9 cellular contexts compared by ENCODE assay signal in genomic region chr14:61608245-61609142, GRCh38.
DNase-seq lines count a peak whose midpoint lies in the region; ATAC-seq and TF ChIP-seq lines count a peak whose summit lies in the region.
"Had no signal": no experiment of that assay in that cellular context is flagged by ENCODE, and none has a peak within 500 bp of the region (broad histone marks: within the 10 kb centered on the region; RNA-seq: fewer than 3 reads in every experiment).

No MANE protein-coding gene starts in this region.

- no peak for DNase-seq in activated naive CD8-positive, alpha-beta T cell treated with anti-CD3 and anti-CD28 coated beads, Interleukin-2, amount 50 U/mL, for 24 hours
- DNase-seq in astrocyte of the spinal cord (ENCODE audit: low read depth, low spot score) (peak; percentile 85), kidney tubule cell (ENCODE audit: low spot score) (peak; percentile 37), type B pancreatic cell (ENCODE audit: extremely low spot score, unreplicated experiment) (no peak), HEK293T (ENCODE audit: extremely low spot score) (no peak)
- no peak for DNase-seq in activated CD4-positive, alpha-beta T cell treated with anti-CD3 and anti-CD28 coated beads for 48 hours
- no peak for DNase-seq in activated CD4-positive, alpha-beta T cell treated with anti-CD3 and anti-CD28 coated beads for 4 hours
- DNase-seq: amniotic stem cell had no signal

- H3K9me3 Mint-ChIP-seq in activated naive CD8-positive, alpha-beta T cell (ENCODE audit: low read depth), result no peaks in the 10 kb centered on the region
- peaks cover 4% of the 10 kb centered on the region for H3K9me3 Mint-ChIP-seq in activated naive CD8-positive, alpha-beta T cell treated with anti-CD3 and anti-CD28 coated beads, Interleukin-2, amount 50 U/mL, for 24 hours
- H3K9me3 Mint-ChIP-seq in type B pancreatic cell, result no peaks in the 10 kb centered on the region

- H3K36me3 Mint-ChIP-seq in activated naive CD8-positive, alpha-beta T cell, result no peaks in the 10 kb centered on the region
- H3K36me3 Mint-ChIP-seq in activated naive CD8-positive, alpha-beta T cell treated with anti-CD3 and anti-CD28 coated beads, Interleukin-2, amount 50 U/mL, for 24 hours (ENCODE audit: low read depth), result no peaks in the 10 kb centered on the region
- no peaks in the 10 kb centered on the region for H3K36me3 Mint-ChIP-seq in type B pancreatic cell

- H3K27me3 Mint-ChIP-seq in activated naive CD8-positive, alpha-beta T cell, result no peaks in the 10 kb centered on the region
- H3K27me3 Mint-ChIP-seq in activated naive CD8-positive, alpha-beta T cell treated with anti-CD3 and anti-CD28 coated beads, Interleukin-2, amount 50 U/mL, for 24 hours, result peaks cover 2% of the 10 kb centered on the region
- no peaks in the 10 kb centered on the region for H3K27me3 Mint-ChIP-seq in type B pancreatic cell

- CTCF ChIA-PET in HEK293T (lab: Yijun Ruan, JAX), result interaction anchor here (0.6 to 0.7 kb wide), 4 partner anchors 21 to 138 kb away, joined by 3 read pairs; no protein-coding TSS in a partner anchor

- no peak overlapping the region for H3K4me3 ChIP-seq in astrocyte of the spinal cord (ENCODE audit: low read depth, low read length)

- H3K4me3 Mint-ChIP-seq in activated naive CD8-positive, alpha-beta T cell, result no peak overlapping the region
- H3K4me3 Mint-ChIP-seq in activated naive CD8-positive, alpha-beta T cell treated with anti-CD3 and anti-CD28 coated beads, Interleukin-2, amount 50 U/mL, for 24 hours, result no peak overlapping the region
- H3K4me3 Mint-ChIP-seq in type B pancreatic cell, result peak overlapping the region; percentile 34

- no peak for TF ChIP-seq CTCF in astrocyte of the spinal cord (IDR thresholded peaks at IDR 0.05; ENCODE audit: low read depth, low read length)
- no peak for TF ChIP-seq CTCF in type B pancreatic cell (conservative IDR thresholded peaks at IDR 0.05)

- H3K27ac Mint-ChIP-seq in activated naive CD8-positive, alpha-beta T cell, result peak overlapping the region; percentile 34
- H3K27ac Mint-ChIP-seq in activated naive CD8-positive, alpha-beta T cell treated with anti-CD3 and anti-CD28 coated beads, Interleukin-2, amount 50 U/mL, for 24 hours, result no peak overlapping the region
- peak overlapping the region; percentile 19 for H3K27ac Mint-ChIP-seq in type B pancreatic cell

- in situ Hi-C loops in astrocyte of the spinal cord (cut with HindIII; ENCODE audit: low sequenced_read_pairs), result no loop called here

- no peak for ATAC-seq in activated naive CD8-positive, alpha-beta T cell treated with anti-CD3 and anti-CD28 coated beads, Interleukin-2, amount 50 U/mL, for 24 hours

- POLR2A ChIA-PET in HEK293T (lab: Yijun Ruan, JAX), result interaction anchor here (1.3 kb wide), 1 partner anchor 19 kb away, joined by 3 read pairs; no protein-coding TSS in a partner anchor

- H3K4me1 Mint-ChIP-seq in activated naive CD8-positive, alpha-beta T cell (ENCODE audit: low read depth), result peaks cover 21% of the 10 kb centered on the region
- H3K4me1 Mint-ChIP-seq in activated naive CD8-positive, alpha-beta T cell treated with anti-CD3 and anti-CD28 coated beads, Interleukin-2, amount 50 U/mL, for 24 hours, result peaks cover 20% of the 10 kb centered on the region
- H3K4me1 Mint-ChIP-seq in type B pancreatic cell (ENCODE audit: unreplicated experiment), result peaks cover 39% of the 10 kb centered on the region

TF ChIP-seq in HEK293T, 16 proteins besides CTCF, POLR2A, EP300 and RAD21:
- TF ChIP-seq FOXA1 (IDR thresholded peaks at IDR 0.05), result no peak
- TF ChIP-seq BHLHE40 (IDR thresholded peaks at IDR 0.05; ENCODE audit: borderline replicate concordance), result no peak
- TF ChIP-seq SP1 (IDR thresholded peaks at IDR 0.05), result no peak
- no peak for TF ChIP-seq ZNF384 (IDR thresholded peaks at IDR 0.05)
- TF ChIP-seq HDGF (IDR thresholded peaks at IDR 0.05; ENCODE audit: borderline replicate concordance), result no peak

Comparison
In these comparisons a context has a peak if more than half of its experiments do, and no peak if none do; other contexts are left out.
1. DNase-seq: peak in astrocyte of the spinal cord (single experiment) and kidney tubule cell (single experiment); none in activated naive CD8-positive, alpha-beta T cell treated with anti-CD3 and anti-CD28 coated beads, Interleukin-2, amount 50 U/mL, for 24 hours (single experiment), type B pancreatic cell (single experiment), activated CD4-positive, alpha-beta T cell treated with anti-CD3 and anti-CD28 coated beads for 48 hours (single experiment), HEK293T (single experiment) and activated CD4-positive, alpha-beta T cell treated with anti-CD3 and anti-CD28 coated beads for 4 hours (0 of 2).